ENCODE assay signal across 8 cellular contexts in the genomic region with DNA sequence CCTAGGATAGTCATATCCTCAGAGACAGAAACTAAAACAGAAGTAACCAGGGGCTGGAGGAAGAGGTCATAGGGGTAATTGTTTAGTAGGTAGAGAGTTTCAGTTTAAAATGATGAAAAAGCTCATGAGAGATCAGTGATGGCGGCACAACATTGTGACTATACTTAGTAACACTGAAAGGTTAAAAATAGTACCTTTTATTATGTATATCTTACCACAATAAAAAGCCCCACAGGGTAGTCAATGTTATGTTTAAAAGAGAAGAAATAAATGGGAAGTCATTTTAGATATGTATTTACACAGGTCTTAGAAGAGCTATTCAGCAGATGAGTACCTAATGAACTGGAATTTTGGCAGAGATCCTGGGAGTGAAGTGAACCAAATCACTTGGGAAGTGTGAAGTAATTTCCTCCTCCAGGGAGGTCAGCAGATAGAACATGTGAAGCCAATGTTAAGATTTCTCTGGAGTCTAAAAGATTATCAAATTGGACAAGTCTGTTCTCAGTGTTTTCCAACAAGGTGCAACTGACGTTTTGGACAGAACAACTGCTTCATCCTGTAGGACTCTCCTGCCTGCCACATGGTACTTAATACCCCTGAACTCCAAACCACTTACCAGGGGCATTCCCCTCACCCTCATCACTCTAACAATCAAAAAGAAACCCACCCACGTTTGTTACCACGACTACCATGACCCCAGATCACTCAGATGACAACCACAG.
DNase-seq lines count a peak whose midpoint lies in the region; ATAC-seq and TF ChIP-seq lines count a peak whose summit lies in the region.

No MANE protein-coding gene starts in this region.

- H3K9me3 Mint-ChIP-seq in stimulated activated naive B cell treated with anti-CD40 and anti-IgM and Interleukin-4, amounts not matched to agents 10 μg/mL and 1 μg/mL and 100 μg/mL, for 72 hours = peaks cover 0 to 7% of the 10 kb centered on the region in 2 donors

- H3K36me3 Mint-ChIP-seq in stimulated activated naive B cell treated with anti-CD40 and anti-IgM and Interleukin-4, amounts not matched to agents 10 μg/mL and 1 μg/mL and 100 μg/mL, for 72 hours = peaks cover 16 to 31% of the 10 kb centered on the region in 2 donors

- H3K4me3 ChIP-seq in epithelial cell of esophagus (ENCODE audit: low read length) = no peak overlapping the region

- ATAC-seq in HG02642 (IDR thresholded peaks at IDR 0.05; ENCODE audit: poor library complexity, unreplicated experiment) = peak; percentile 75
- peak; percentile 83 to 85 for ATAC-seq in stimulated activated naive B cell treated with anti-CD40 and anti-IgM and Interleukin-4, amounts not matched to agents 10 μg/mL and 1 μg/mL and 100 μg/mL, for 72 hours (replicated peaks)

- peak; percentile 55 for DNase-seq in DMS 273 (lab: John Stamatoyannopoulos, UW; ENCODE audit: unreplicated experiment)
- no peak for DNase-seq in DMS 273 treated with DMSO at 0.1 percent for 48 hours (lab: John Stamatoyannopoulos, UW)
- DNase-seq in NCI-H226 = peak; percentile 95
- peak; percentile 68 for DNase-seq in epithelial cell of esophagus (ENCODE audit: low read depth)
- DNase-seq in stimulated activated naive B cell treated with anti-CD40 and anti-IgM and Interleukin-4, amounts not matched to agents 10 μg/mL and 1 μg/mL and 100 μg/mL, for 72 hours = peak; percentile 74
- no peak for DNase-seq in inferior parietal cortex (ENCODE audit: extremely low spot score)
- DNase-seq in superior temporal gyrus (ENCODE audit: extremely low spot score) = no peak

- H3K4me1 Mint-ChIP-seq in stimulated activated naive B cell treated with anti-CD40 and anti-IgM and Interleukin-4, amounts not matched to agents 10 μg/mL and 1 μg/mL and 100 μg/mL, for 72 hours = peaks cover 49 to 88% of the 10 kb centered on the region in 2 donors

- H3K27me3 Mint-ChIP-seq in stimulated activated naive B cell treated with anti-CD40 and anti-IgM and Interleukin-4, amounts not matched to agents 10 μg/mL and 1 μg/mL and 100 μg/mL, for 72 hours = no peaks in the 10 kb centered on the region

- peak overlapping the region; percentile 92 for H3K27ac Mint-ChIP-seq in stimulated activated naive B cell treated with anti-CD40 and anti-IgM and Interleukin-4, amounts not matched to agents 10 μg/mL and 1 μg/mL and 100 μg/mL, for 72 hours

- TF ChIP-seq CTCF in epithelial cell of esophagus (IDR thresholded peaks at IDR 0.05; ENCODE audit: insufficient read depth, low read depth, low read length, missing control alignments) = no peak

- peak overlapping the region; percentile 8 to 29 for H3K4me3 Mint-ChIP-seq in stimulated activated naive B cell treated with anti-CD40 and anti-IgM and Interleukin-4, amounts not matched to agents 10 μg/mL and 1 μg/mL and 100 μg/mL, for 72 hours

Comparison
In these comparisons a context has a peak if more than half of its experiments do, and no peak if none do; other contexts are left out.
1. DNase-seq: peak in DMS 273 (single experiment), NCI-H226 (single experiment), epithelial cell of esophagus (single experiment) and stimulated activated naive B cell treated with anti-CD40 and anti-IgM and Interleukin-4, amounts not matched to agents 10 μg/mL and 1 μg/mL and 100 μg/mL, for 72 hours (single experiment); none in DMS 273 treated with DMSO at 0.1 percent for 48 hours (single experiment), inferior parietal cortex (single experiment) and superior temporal gyrus (single experiment).